9 cellular contexts compared by ENCODE assay signal in genomic region chr7:30938435-30939316, GRCh38. TPM values are rescaled to one million over a fixed set of nuclear protein-coding genes. Genes with fewer than 3 reads are reported as not detected.
A peak's percentile ranks its signal among the peaks of the same experiment; 100 is the strongest.
DNase-seq lines count a peak whose midpoint lies in the region; ATAC-seq lines count a peak whose summit lies in the region.
"Had no signal": no experiment of that assay in that cellular context is flagged by ENCODE, and none has a peak within 500 bp of the region (broad histone marks: within the 10 kb centered on the region; RNA-seq: fewer than 3 reads in every experiment).

No MANE protein-coding gene starts in this region.

- no peaks in the 10 kb centered on the region for H3K9me3 ChIP-seq in CD4-positive, CD25-positive, alpha-beta regulatory T cell (ENCODE audit: control insufficient read depth in 2 of 2, low read length in 2 of 2)

- peak in 1 of 2 donors; percentile 28 for ATAC-seq in CD4-positive, CD25-positive, alpha-beta regulatory T cell (ENCODE audit: low read depth in 2 of 2)
- peak; percentile 84 for ATAC-seq in HG03432 (IDR thresholded peaks at IDR 0.05; ENCODE audit: unreplicated experiment)
- ATAC-seq in activated CD8-positive, alpha-beta T cell treated with anti-CD3 and anti-CD28 coated beads, Interleukin-2, amount 10 ng/mL, durations not matched to agents 7 days and 5 days, result peak; percentile 81

- no peak overlapping the region for H3K27ac ChIP-seq in CD4-positive, CD25-positive, alpha-beta regulatory T cell (ENCODE audit: insufficient read depth, low read length, poor library complexity, severe bottlenecking)
- no peak overlapping the region for H3K27ac ChIP-seq in epithelial cell of prostate

- no peak overlapping the region for H3K4me3 ChIP-seq in CD4-positive, CD25-positive, alpha-beta regulatory T cell (ENCODE audit: low read depth, low read length)

- H3K27ac Mint-ChIP-seq in CD4-positive, CD25-positive, alpha-beta regulatory T cell, result no peak overlapping the region
- H3K27ac Mint-ChIP-seq in activated CD8-positive, alpha-beta T cell treated with anti-CD3 and anti-CD28 coated beads, Interleukin-2, amount 10 ng/mL, durations not matched to agents 7 days and 5 days, result no peak overlapping the region

- peak; percentile 25 to 56 (median 26) for DNase-seq in CD4-positive, CD25-positive, alpha-beta regulatory T cell
- peak; percentile 75 for DNase-seq in GM19240 (ENCODE audit: insufficient read length, low spot score)
- peak; percentile 81 to 92 for DNase-seq in NCI-H526 (lab: John Stamatoyannopoulos, UW)
- DNase-seq in activated CD8-positive, alpha-beta T cell treated with anti-CD3 and anti-CD28 coated beads, Interleukin-2, amount 10 ng/mL, durations not matched to agents 7 days and 5 days, result peak; percentile 72
- DNase-seq in epithelial cell of prostate (ENCODE audit: low read depth, low spot score), result peak; percentile 8
- peak; percentile 90 for DNase-seq in mucosa of gallbladder (ENCODE audit: low spot score)
- peak; percentile 11 to 46 for DNase-seq in stimulated activated CD8-positive, alpha-beta memory T cell treated with anti-CD3 and anti-CD28 coated beads, Interleukin-7, amount 100 ng/mL, for 48 hours (ENCODE audit: extremely low read depth in 1 of 2, low read depth in 1 of 2)

- H3K36me3 Mint-ChIP-seq in CD4-positive, CD25-positive, alpha-beta regulatory T cell, result no peaks in the 10 kb centered on the region
- H3K36me3 Mint-ChIP-seq in activated CD8-positive, alpha-beta T cell treated with anti-CD3 and anti-CD28 coated beads, Interleukin-2, amount 10 ng/mL, durations not matched to agents 7 days and 5 days (ENCODE audit: low read depth), result no peaks in the 10 kb centered on the region

- H3K4me1 Mint-ChIP-seq in CD4-positive, CD25-positive, alpha-beta regulatory T cell, result peaks cover 0 to 4% (median 0%) of the 10 kb centered on the region in 4 donors
- H3K4me1 Mint-ChIP-seq in activated CD8-positive, alpha-beta T cell treated with anti-CD3 and anti-CD28 coated beads, Interleukin-2, amount 10 ng/mL, durations not matched to agents 7 days and 5 days (ENCODE audit: low read depth), result no peaks in the 10 kb centered on the region
- H3K4me1 Mint-ChIP-seq: central memory CD8-positive, alpha-beta T cell had no signal

- peaks cover 0 to 3% (median 0%) of the 10 kb centered on the region in 7 donors for H3K9me3 Mint-ChIP-seq in CD4-positive, CD25-positive, alpha-beta regulatory T cell
- H3K9me3 Mint-ChIP-seq in activated CD8-positive, alpha-beta T cell treated with anti-CD3 and anti-CD28 coated beads, Interleukin-2, amount 10 ng/mL, durations not matched to agents 7 days and 5 days (ENCODE audit: insufficient read depth), result no peaks in the 10 kb centered on the region
- H3K9me3 Mint-ChIP-seq: central memory CD8-positive, alpha-beta T cell had no signal

- POLR2A ChIA-PET in activated CD8-positive, alpha-beta T cell treated with anti-CD3 and anti-CD28 coated beads, Interleukin-2, amount 10 ng/mL, durations not matched to agents 7 days and 5 days (lab: Charles Lee), result interaction anchor here (0.8 kb wide), 1 partner anchor 73 kb away, joined by 3 read pairs; no protein-coding TSS in a partner anchor

- no peaks in the 10 kb centered on the region for H3K36me3 ChIP-seq in CD4-positive, CD25-positive, alpha-beta regulatory T cell (ENCODE audit: control insufficient read depth, insufficient read depth, low read length)

- peaks cover 25% of the 10 kb centered on the region for H3K27me3 ChIP-seq in CD4-positive, CD25-positive, alpha-beta regulatory T cell (ENCODE audit: control insufficient read depth, insufficient read depth, low read length)

- H3K4me1 ChIP-seq in CD4-positive, CD25-positive, alpha-beta regulatory T cell (ENCODE audit: control insufficient read depth, insufficient read depth, low read length, poor library complexity, severe bottlenecking), result no peaks in the 10 kb centered on the region

- peaks cover 46% of the 10 kb centered on the region for H3K27me3 Mint-ChIP-seq in CD4-positive, CD25-positive, alpha-beta regulatory T cell
- H3K27me3 Mint-ChIP-seq in activated CD8-positive, alpha-beta T cell treated with anti-CD3 and anti-CD28 coated beads, Interleukin-2, amount 10 ng/mL, durations not matched to agents 7 days and 5 days (ENCODE audit: low read depth), result peaks cover 27% of the 10 kb centered on the region

- CTCF ChIA-PET in activated CD8-positive, alpha-beta T cell treated with anti-CD3 and anti-CD28 coated beads, Interleukin-2, amount 10 ng/mL, durations not matched to agents 7 days and 5 days (lab: Charles Lee), result interaction anchor here (0.7 to 2.5 kb wide), 19 partner anchors 10 to 1443 kb away, joined by 3 to 54 read pairs (median 5); no protein-coding TSS in a partner anchor

- no peak overlapping the region for H3K4me3 Mint-ChIP-seq in CD4-positive, CD25-positive, alpha-beta regulatory T cell
- no peak overlapping the region for H3K4me3 Mint-ChIP-seq in activated CD8-positive, alpha-beta T cell treated with anti-CD3 and anti-CD28 coated beads, Interleukin-2, amount 10 ng/mL, durations not matched to agents 7 days and 5 days
- H3K4me3 Mint-ChIP-seq: central memory CD8-positive, alpha-beta T cell had no signal

RNA-seq across cellular contexts. Expression of gene GHRHR, which starts 25.1 kb away (rescaled TPM):
- not detected for total RNA-seq in CD4-positive, CD25-positive, alpha-beta regulatory T cell
- polyA plus RNA-seq in CD4-positive, CD25-positive, alpha-beta regulatory T cell, result not detected
- total RNA-seq in activated CD8-positive, alpha-beta T cell treated with anti-CD3 and anti-CD28 coated beads, Interleukin-2, amount 10 ng/mL, durations not matched to agents 7 days and 5 days, result not detected
- 12.3 TPM for total RNA-seq in mucosa of gallbladder

RNA-seq across cellular contexts. Expression of gene AQP1, which starts 27.0 kb away (rescaled TPM):
- total RNA-seq in CD4-positive, CD25-positive, alpha-beta regulatory T cell, result 0.20 TPM
- polyA plus RNA-seq in CD4-positive, CD25-positive, alpha-beta regulatory T cell, result not detected
- total RNA-seq in activated CD8-positive, alpha-beta T cell treated with anti-CD3 and anti-CD28 coated beads, Interleukin-2, amount 10 ng/mL, durations not matched to agents 7 days and 5 days, result under 1 TPM in 1 of 2 experiments, not detected in 1; 0.23 TPM
- 995 TPM for total RNA-seq in mucosa of gallbladder

Comparison
In these comparisons a context has a peak if more than half of its experiments do, and no peak if none do; other contexts are left out.
1. DNase-seq: peak in every context shown above with its lines; median percentile 90 in mucosa of gallbladder; 86 in NCI-H526; 75 in GM19240; 72 in activated CD8-positive, alpha-beta T cell treated with anti-CD3 and anti-CD28 coated beads, Interleukin-2, amount 10 ng/mL, durations not matched to agents 7 days and 5 days; 28 in stimulated activated CD8-positive, alpha-beta memory T cell treated with anti-CD3 and anti-CD28 coated beads, Interleukin-7, amount 100 ng/mL, for 48 hours; 26 in CD4-positive, CD25-positive, alpha-beta regulatory T cell; 8 in epithelial cell of prostate.
2. RNA of gene GHRHR, which starts 25.1 kb away (total RNA-seq): 12.3 TPM in mucosa of gallbladder (single experiment); not detected in CD4-positive, CD25-positive, alpha-beta regulatory T cell (single experiment) and not detected in activated CD8-positive, alpha-beta T cell treated with anti-CD3 and anti-CD28 coated beads, Interleukin-2, amount 10 ng/mL, durations not matched to agents 7 days and 5 days; every median in the first group is over 10 times any median in the second.
3. RNA of gene AQP1, which starts 27.0 kb away (total RNA-seq): 995 TPM in mucosa of gallbladder (single experiment); 0.23 TPM in activated CD8-positive, alpha-beta T cell treated with anti-CD3 and anti-CD28 coated beads, Interleukin-2, amount 10 ng/mL, durations not matched to agents 7 days and 5 days and 0.20 TPM in CD4-positive, CD25-positive, alpha-beta regulatory T cell (single experiment); every median in the first group is over 100 times any median in the second.